24 cellular contexts compared by ENCODE assay signal in genomic region chr16:50012182-50012581, GRCh38.
"Had no signal": no experiment of that assay in that cellular context is flagged by ENCODE, and none has a peak within 500 bp of the region (broad histone marks: within the 10 kb centered on the region; RNA-seq: fewer than 3 reads in every experiment).

No MANE protein-coding gene starts in this region.

- DNase-seq: hypothalamus; immature natural killer cell; kidney; left colon; lower lobe of right lung; mammary epithelial cell; naive thymus-derived CD8-positive, alpha-beta T cell; nucleus accumbens; pancreas; posterior cingulate gyrus; retina; right cardiac atrium; stimulated activated CD4-positive, alpha-beta T cell treated with anti-CD3 and anti-CD28 coated beads, Interleukin-4, amount 100 ng/mL, for 24 hours; stimulated activated naive CD4-positive, alpha-beta T cell; tibial artery; uterus had no signal

- FAIRE-seq: islet of Langerhans, kidney, pancreas had no signal

- H3K36me3 ChIP-seq: left lung, lower lobe of right lung, pancreas, prostate gland, suprapubic skin, thoracic aorta, tibial artery, uterus had no signal

- H3K4me1 ChIP-seq: lower lobe of right lung, pancreas, prostate gland, suprapubic skin, tibial artery, uterus had no signal

- H3K27ac ChIP-seq: left lung, lower lobe of right lung, pancreas, prostate gland, skin epidermis, suprapubic skin, thoracic aorta, tibial artery, uterus had no signal

- ATAC-seq: left colon; naive thymus-derived CD8-positive, alpha-beta T cell; pancreas; right cardiac atrium; sciatic nerve; stimulated activated effector memory CD8-positive, alpha-beta T cell treated with anti-CD3 and anti-CD28 coated beads, Interleukin-12 subunit alpha, Interleukin-12 subunit beta, amount 100 ng/mL, for 72 hours had no signal

- H3K9me3 ChIP-seq: lower lobe of right lung, pancreas, prostate gland, suprapubic skin, thoracic aorta, tibial artery, uterus had no signal

- H3K4me3 ChIP-seq: left lung, lower lobe of right lung, pancreas, prostate gland, skin epidermis, suprapubic skin, thoracic aorta, tibial artery, uterus had no signal

- H3K27me3 ChIP-seq: left lung, pancreas, suprapubic skin, tibial artery, uterus had no signal
